Comparison of ENCODE assay signal across 12 cellular contexts in genomic region chr13:75425216-75426009, GRCh38. TPM values are rescaled to one million over a fixed set of nuclear protein-coding genes. Genes with fewer than 3 reads are reported as not detected.
DNase-seq lines count a peak whose midpoint lies in the region; ATAC-seq lines count a peak whose summit lies in the region.
"Had no signal": no experiment of that assay in that cellular context is flagged by ENCODE, and none has a peak within 500 bp of the region (broad histone marks: within the 10 kb centered on the region; RNA-seq: fewer than 3 reads in every experiment).

No MANE protein-coding gene starts in this region.

- H3K27me3 Mint-ChIP-seq in activated T-helper 17 cell treated with anti-CD3 and anti-CD28 coated beads, Interleukin-2, amount 50 U/mL, for 72 hours: peaks cover 28% of the 10 kb centered on the region

- H3K36me3 Mint-ChIP-seq in activated T-helper 17 cell treated with anti-CD3 and anti-CD28 coated beads, Interleukin-2, amount 50 U/mL, for 72 hours (ENCODE audit: low read depth): no peaks in the 10 kb centered on the region
- H3K36me3 Mint-ChIP-seq: activated naive CD4-positive, alpha-beta T cell treated with anti-CD3 and anti-CD28 coated beads, Interleukin-2, amount 50 U/mL, for 24 hours had no signal

- H3K4me3 Mint-ChIP-seq in activated T-helper 17 cell treated with anti-CD3 and anti-CD28 coated beads, Interleukin-2, amount 50 U/mL, for 72 hours: no peak overlapping the region
- H3K4me3 Mint-ChIP-seq: activated naive CD4-positive, alpha-beta T cell treated with anti-CD3 and anti-CD28 coated beads, Interleukin-2, amount 50 U/mL, for 24 hours had no signal

- ATAC-seq in GM18861 (IDR thresholded peaks at IDR 0.05; ENCODE audit: unreplicated experiment) (peak; percentile 82), GM21576 (IDR thresholded peaks at IDR 0.05; ENCODE audit: unreplicated experiment) (peak; percentile 82), HG03175 (IDR thresholded peaks at IDR 0.05; ENCODE audit: unreplicated experiment) (peak; percentile 92)
- peak; percentile 38 for ATAC-seq in activated T-helper 17 cell treated with anti-CD3 and anti-CD28 coated beads, Interleukin-2, amount 50 U/mL, for 72 hours (replicated peaks)
- ATAC-seq: Right ventricle myocardium inferior had no signal

- DNase-seq in central memory CD4-positive, alpha-beta T cell: no peak
- DNase-seq in H4 (ENCODE audit: low spot score) (no peak), NCI-H1048 (lab: John Stamatoyannopoulos, UW) (no peak), NCI-H146 treated with DMSO at 0.1 percent for 48 hours (lab: John Stamatoyannopoulos, UW; ENCODE audit: unreplicated experiment) (no peak)
- DNase-seq: mammary epithelial cell, NCI-H2171 had no signal

- H3K4me1 Mint-ChIP-seq in activated T-helper 17 cell treated with anti-CD3 and anti-CD28 coated beads, Interleukin-2, amount 50 U/mL, for 72 hours: no peaks in the 10 kb centered on the region
- H3K4me1 Mint-ChIP-seq: activated naive CD4-positive, alpha-beta T cell treated with anti-CD3 and anti-CD28 coated beads, Interleukin-2, amount 50 U/mL, for 24 hours had no signal

- no peaks in the 10 kb centered on the region for H3K9me3 Mint-ChIP-seq in activated T-helper 17 cell treated with anti-CD3 and anti-CD28 coated beads, Interleukin-2, amount 50 U/mL, for 72 hours
- H3K9me3 Mint-ChIP-seq: activated naive CD4-positive, alpha-beta T cell treated with anti-CD3 and anti-CD28 coated beads, Interleukin-2, amount 50 U/mL, for 24 hours had no signal

- no peak overlapping the region for H3K27ac Mint-ChIP-seq in activated T-helper 17 cell treated with anti-CD3 and anti-CD28 coated beads, Interleukin-2, amount 50 U/mL, for 72 hours
- H3K27ac Mint-ChIP-seq: activated naive CD4-positive, alpha-beta T cell treated with anti-CD3 and anti-CD28 coated beads, Interleukin-2, amount 50 U/mL, for 24 hours had no signal

RNA-seq across cellular contexts. Expression of gene TBC1D4, which starts 56.6 kb away (rescaled TPM):
- total RNA-seq in activated T-helper 17 cell treated with anti-CD3 and anti-CD28 coated beads, Interleukin-2, amount 50 U/mL, for 72 hours: 10 to 100 TPM; 14.7 to 23.7 TPM
- 2.9 and 4.1 TPM in 2 replicates for total RNA-seq in H4 (2014; rRNA removed; shearing (Covaris generic))

Comparison
In these comparisons a context has a peak if more than half of its experiments do, and no peak if none do; other contexts are left out.
1. ATAC-seq: peak in every context shown above with its lines; median percentile 92 in HG03175; 82 in GM18861; 82 in GM21576; 38 in activated T-helper 17 cell treated with anti-CD3 and anti-CD28 coated beads, Interleukin-2, amount 50 U/mL, for 72 hours.